ENCODE assay signal across 8 cellular contexts in genomic region chr1:28737245-28738137, GRCh38. TPM values are rescaled to one million over a fixed set of nuclear protein-coding genes. Genes with fewer than 3 reads are reported as not detected.
DNase-seq lines count a peak whose midpoint lies in the region; ATAC-seq and TF ChIP-seq lines count a peak whose summit lies in the region.

No MANE protein-coding gene starts in this region.

- H3K4me1 ChIP-seq in esophagus squamous epithelium, result peaks cover 28 to 57% (median 30%) of the 10 kb centered on the region in 3 donors

- ATAC-seq in HG03196 (IDR thresholded peaks at IDR 0.05; ENCODE audit: unreplicated experiment), result peak; percentile 29
- no peak for ATAC-seq in natural killer cell treated with Interleukin-12 subunit alpha and Interleukin-12 subunit beta and Interleukin-15 and Interleukin-18, amount 100 ng/mL, for 72 hours
- ATAC-seq in stimulated activated naive CD8-positive, alpha-beta T cell treated with anti-CD3 and anti-CD28 coated beads, Interleukin-15, amount 100 ng/mL, for 72 hours, result peak; percentile 0

- no peaks in the 10 kb centered on the region for H3K27me3 Mint-ChIP-seq in activated T-cell treated with anti-CD3 and anti-CD28 coated beads, Interleukin-2, amount 50 U/mL, for 24 hours
- no peaks in the 10 kb centered on the region for H3K27me3 Mint-ChIP-seq in natural killer cell treated with Interleukin-12 subunit alpha and Interleukin-12 subunit beta and Interleukin-15 and Interleukin-18, amount 100 ng/mL, for 72 hours
- H3K27me3 Mint-ChIP-seq in stimulated activated naive CD8-positive, alpha-beta T cell treated with anti-CD3 and anti-CD28 coated beads, Interleukin-15, amount 100 ng/mL, for 72 hours, result no peaks in the 10 kb centered on the region

- intact Hi-C loops in esophagus squamous epithelium (cut with DNase I), result loop anchor here (10.0 kb wide), 1 partner anchor 73 kb away; the partner anchor contains the start of gene GMEB1

- H3K9me3 ChIP-seq in esophagus squamous epithelium, result no peaks in the 10 kb centered on the region

- H3K27ac ChIP-seq in esophagus squamous epithelium, result peak overlapping the region; percentile 92 to 99 (median 95)

- peak overlapping the region; percentile 69 to 92 (median 74) for H3K4me3 ChIP-seq in esophagus squamous epithelium

- peaks cover 8 to 42% (median 10%) of the 10 kb centered on the region in 3 donors for H3K36me3 ChIP-seq in esophagus squamous epithelium

- DNase-seq in SIG-M5 treated with dmso at 0.1 percent for 504 hours (lab: John Stamatoyannopoulos, UW; ENCODE audit: unreplicated experiment) (peak; percentile 29), SIG-M5 (lab: John Stamatoyannopoulos, UW) (no peak), NCI-H82 (lab: John Stamatoyannopoulos, UW) (peak; percentile 87), esophagus squamous epithelium (lab: John Stamatoyannopoulos, UW) (no peak)
- DNase-seq in activated T-cell treated with anti-CD3 and anti-CD28 coated beads, Interleukin-2, amount 50 U/mL, for 24 hours, result peak; percentile 71
- peak; percentile 61 for DNase-seq in natural killer cell treated with Interleukin-12 subunit alpha and Interleukin-12 subunit beta and Interleukin-15 and Interleukin-18, amount 100 ng/mL, for 72 hours (ENCODE audit: low spot score)
- DNase-seq in stimulated activated naive CD8-positive, alpha-beta T cell treated with anti-CD3 and anti-CD28 coated beads, Interleukin-15, amount 100 ng/mL, for 72 hours, result peak in 1 of 2 donors; percentile 43

- WGBS in esophagus squamous epithelium, 2 donors, result 0 to 1% methylated on average over 56 to 57 of the region's 62 CpGs

- peak overlapping the region; percentile 98 for H3K4me3 Mint-ChIP-seq in activated T-cell treated with anti-CD3 and anti-CD28 coated beads, Interleukin-2, amount 50 U/mL, for 24 hours
- peak overlapping the region; percentile 98 for H3K4me3 Mint-ChIP-seq in natural killer cell treated with Interleukin-12 subunit alpha and Interleukin-12 subunit beta and Interleukin-15 and Interleukin-18, amount 100 ng/mL, for 72 hours
- peak overlapping the region; percentile 96 to 99 for H3K4me3 Mint-ChIP-seq in stimulated activated naive CD8-positive, alpha-beta T cell treated with anti-CD3 and anti-CD28 coated beads, Interleukin-15, amount 100 ng/mL, for 72 hours

- H3K4me1 Mint-ChIP-seq in activated T-cell treated with anti-CD3 and anti-CD28 coated beads, Interleukin-2, amount 50 U/mL, for 24 hours (ENCODE audit: low read depth), result peaks cover 49% of the 10 kb centered on the region
- peaks cover 19 to 31% of the 10 kb centered on the region in 2 donors for H3K4me1 Mint-ChIP-seq in natural killer cell treated with Interleukin-12 subunit alpha and Interleukin-12 subunit beta and Interleukin-15 and Interleukin-18, amount 100 ng/mL, for 72 hours (ENCODE audit: low read depth in 2 of 2)
- peaks cover 45% of the 10 kb centered on the region for H3K4me1 Mint-ChIP-seq in stimulated activated naive CD8-positive, alpha-beta T cell treated with anti-CD3 and anti-CD28 coated beads, Interleukin-15, amount 100 ng/mL, for 72 hours

- H3K9me3 Mint-ChIP-seq in activated T-cell treated with anti-CD3 and anti-CD28 coated beads, Interleukin-2, amount 50 U/mL, for 24 hours, result no peaks in the 10 kb centered on the region
- no peaks in the 10 kb centered on the region for H3K9me3 Mint-ChIP-seq in natural killer cell treated with Interleukin-12 subunit alpha and Interleukin-12 subunit beta and Interleukin-15 and Interleukin-18, amount 100 ng/mL, for 72 hours
- H3K9me3 Mint-ChIP-seq in stimulated activated naive CD8-positive, alpha-beta T cell treated with anti-CD3 and anti-CD28 coated beads, Interleukin-15, amount 100 ng/mL, for 72 hours, result no peaks in the 10 kb centered on the region

- no peak for TF ChIP-seq CTCF in esophagus squamous epithelium (IDR thresholded peaks at IDR 0.05)

- peak overlapping the region; percentile 96 for H3K27ac Mint-ChIP-seq in activated T-cell treated with anti-CD3 and anti-CD28 coated beads, Interleukin-2, amount 50 U/mL, for 24 hours
- H3K27ac Mint-ChIP-seq in natural killer cell treated with Interleukin-12 subunit alpha and Interleukin-12 subunit beta and Interleukin-15 and Interleukin-18, amount 100 ng/mL, for 72 hours, result peak overlapping the region; percentile 83 to 99
- peak overlapping the region; percentile 95 to 100 for H3K27ac Mint-ChIP-seq in stimulated activated naive CD8-positive, alpha-beta T cell treated with anti-CD3 and anti-CD28 coated beads, Interleukin-15, amount 100 ng/mL, for 72 hours

- peaks cover 54% of the 10 kb centered on the region for H3K36me3 Mint-ChIP-seq in activated T-cell treated with anti-CD3 and anti-CD28 coated beads, Interleukin-2, amount 50 U/mL, for 24 hours (ENCODE audit: low read depth)
- peaks cover 26% of the 10 kb centered on the region for H3K36me3 Mint-ChIP-seq in natural killer cell treated with Interleukin-12 subunit alpha and Interleukin-12 subunit beta and Interleukin-15 and Interleukin-18, amount 100 ng/mL, for 72 hours

- no peaks in the 10 kb centered on the region for H3K27me3 ChIP-seq in esophagus squamous epithelium

- peak in 1 of 4 donors; percentile 9 for TF ChIP-seq POLR2A in esophagus squamous epithelium (IDR thresholded peaks at IDR 0.05)

RNA-seq across cellular contexts. Expression of gene YTHDF2, which starts 0.8 kb away (rescaled TPM):
- 10 to 100 TPM; 55.0 to 66.2 (median 60.7) TPM for total RNA-seq in esophagus squamous epithelium
- total RNA-seq in natural killer cell treated with Interleukin-12 subunit alpha and Interleukin-12 subunit beta and Interleukin-15 and Interleukin-18, amount 100 ng/mL, for 72 hours, result 10 to 100 TPM; 78.7 to 84.7 TPM

Comparison
In these comparisons a context has a peak if more than half of its experiments do, and no peak if none do; other contexts are left out.
1. DNase-seq: peak in SIG-M5 treated with dmso at 0.1 percent for 504 hours (single experiment), NCI-H82 (single experiment), activated T-cell treated with anti-CD3 and anti-CD28 coated beads, Interleukin-2, amount 50 U/mL, for 24 hours (single experiment) and natural killer cell treated with Interleukin-12 subunit alpha and Interleukin-12 subunit beta and Interleukin-15 and Interleukin-18, amount 100 ng/mL, for 72 hours (single experiment); none in SIG-M5 (single experiment) and esophagus squamous epithelium (single experiment).
2. ATAC-seq: peak in HG03196 (single experiment) and stimulated activated naive CD8-positive, alpha-beta T cell treated with anti-CD3 and anti-CD28 coated beads, Interleukin-15, amount 100 ng/mL, for 72 hours (single experiment); none in natural killer cell treated with Interleukin-12 subunit alpha and Interleukin-12 subunit beta and Interleukin-15 and Interleukin-18, amount 100 ng/mL, for 72 hours (0 of 2).
3. Peak in every context shown above with its lines, with median percentiles within 50 percentile points of each other: H3K27ac Mint-ChIP-seq and H3K4me3 Mint-ChIP-seq.